ENCODE assay signal across 8 cellular contexts in the genomic region with DNA sequence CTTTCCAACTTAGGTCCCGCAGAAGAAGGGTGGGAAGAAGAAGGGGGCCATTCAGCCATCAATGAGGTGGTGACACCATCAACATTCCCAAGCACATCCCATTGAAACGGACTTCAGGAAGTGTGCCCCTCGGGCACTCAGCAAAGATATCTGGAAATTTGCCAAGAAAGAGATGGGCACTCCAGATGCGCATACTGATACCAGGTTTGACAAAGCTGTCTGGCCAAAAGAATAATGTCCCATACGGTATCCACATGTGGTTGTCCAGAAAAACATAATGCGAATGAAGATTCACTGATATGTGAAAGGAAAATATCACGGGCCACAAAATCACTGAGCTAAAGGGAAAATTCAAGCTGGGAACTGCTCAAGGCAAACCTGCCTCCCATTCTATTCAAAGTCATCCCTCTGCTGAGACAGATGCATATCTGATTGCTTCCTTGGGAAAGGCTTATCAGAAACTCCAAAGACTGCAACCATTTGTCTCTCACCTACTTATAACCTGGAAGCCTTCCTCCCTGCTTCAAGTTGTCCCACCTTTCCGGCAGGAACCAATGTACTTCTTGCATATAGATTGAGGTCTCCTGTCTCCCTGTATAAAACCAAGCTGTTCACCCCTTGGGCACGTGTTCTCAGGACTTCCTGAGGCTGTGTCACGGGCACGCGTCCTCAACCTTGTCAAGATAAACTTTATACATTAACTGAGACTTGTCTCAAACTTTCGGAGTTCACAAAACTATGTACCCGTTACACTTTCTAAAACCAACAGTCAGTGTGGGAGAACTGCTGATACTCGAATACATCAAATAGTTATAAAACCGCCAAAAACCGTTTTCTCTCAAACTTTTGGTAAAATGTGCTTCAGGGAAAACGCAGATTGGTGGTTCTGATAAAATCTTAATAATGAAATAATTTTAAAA. TPM values are rescaled to one million over a fixed set of nuclear protein-coding genes. Genes with fewer than 3 reads are reported as not detected.
A peak's percentile ranks its signal among the peaks of the same experiment; 100 is the strongest.
DNase-seq lines count a peak whose midpoint lies in the region; ATAC-seq and TF ChIP-seq lines count a peak whose summit lies in the region.

No MANE protein-coding gene starts in this region.

- peaks cover 26% of the 10 kb centered on the region for H3K27me3 Mint-ChIP-seq in T-helper 2 cell treated with Interferon-gamma antibody and Interleukin-4, amounts not matched to agents 5 μg/mL and 100 μg/mL, for 36 hours (ENCODE audit: low read depth)

- H3K4me1 ChIP-seq in smooth muscle cell (ENCODE audit: low read depth): peaks cover 36% of the 10 kb centered on the region

- H3K4me3 ChIP-seq in fibroblast of villous mesenchyme (ENCODE audit: low read depth, low read length): peak overlapping the region; percentile 86
- peak overlapping the region; percentile 88 for H3K4me3 ChIP-seq in smooth muscle cell

- peaks cover 31% of the 10 kb centered on the region for H4K20me1 ChIP-seq in smooth muscle cell (ENCODE audit: low read depth)

- no peaks in the 10 kb centered on the region for H3K27me3 ChIP-seq in smooth muscle cell (ENCODE audit: low read depth)

- 50% methylated on average over 18 of the region's 18 CpGs for WGBS in smooth muscle cell (ENCODE audit: low lambda C conversion rate)

- H3K79me2 ChIP-seq in smooth muscle cell (ENCODE audit: low read depth): peaks cover 28% of the 10 kb centered on the region

- ATAC-seq in HG03095 (IDR thresholded peaks at IDR 0.05; ENCODE audit: unreplicated experiment): no peak

- peak overlapping the region; percentile 81 for H3K9ac ChIP-seq in smooth muscle cell (ENCODE audit: low read depth)

- H3K4me3 Mint-ChIP-seq in T-helper 2 cell treated with Interferon-gamma antibody and Interleukin-4, amounts not matched to agents 5 μg/mL and 100 μg/mL, for 36 hours: peak overlapping the region; percentile 71

- peak overlapping the region; percentile 75 for H3K27ac ChIP-seq in smooth muscle cell (ENCODE audit: low read depth)

- DNase-seq in DMS 273 (lab: John Stamatoyannopoulos, UW; ENCODE audit: unreplicated experiment): peak; percentile 38
- no peak for DNase-seq in DMS 273 treated with DMSO at 0.1 percent for 48 hours (lab: John Stamatoyannopoulos, UW)
- no peak for DNase-seq in T-helper 2 cell treated with Interferon-gamma antibody and Interleukin-4, amounts not matched to agents 5 μg/mL and 100 μg/mL, for 36 hours (ENCODE audit: low spot score)
- DNase-seq in fibroblast of villous mesenchyme (ENCODE audit: low read depth): no peak
- DNase-seq in smooth muscle cell (lab: John Stamatoyannopoulos, UW; ENCODE audit: unreplicated experiment): no peak
- DNase-seq in SKM-1 treated with dmso at 0.1 percent for 144 hours (lab: John Stamatoyannopoulos, UW; ENCODE audit: unreplicated experiment): no peak
- DNase-seq in DMS53 (lab: John Stamatoyannopoulos, UW): no peak

- H3K9me3 Mint-ChIP-seq in T-helper 2 cell treated with Interferon-gamma antibody and Interleukin-4, amounts not matched to agents 5 μg/mL and 100 μg/mL, for 36 hours: peaks cover under 1% of the 10 kb centered on the region

- H3K4me2 ChIP-seq in smooth muscle cell: peak overlapping the region; percentile 94

- H3K4me1 Mint-ChIP-seq in T-helper 2 cell treated with Interferon-gamma antibody and Interleukin-4, amounts not matched to agents 5 μg/mL and 100 μg/mL, for 36 hours (ENCODE audit: low read depth): peaks cover 45% of the 10 kb centered on the region

- H2AFZ ChIP-seq in smooth muscle cell (ENCODE audit: low read depth): peak overlapping the region; percentile 93

- peaks cover 14% of the 10 kb centered on the region for H3F3A ChIP-seq in smooth muscle cell (ENCODE audit: low read depth)

- peak overlapping the region; percentile 53 for H3K27ac Mint-ChIP-seq in T-helper 2 cell treated with Interferon-gamma antibody and Interleukin-4, amounts not matched to agents 5 μg/mL and 100 μg/mL, for 36 hours

- H3K36me3 Mint-ChIP-seq in T-helper 2 cell treated with Interferon-gamma antibody and Interleukin-4, amounts not matched to agents 5 μg/mL and 100 μg/mL, for 36 hours (ENCODE audit: low read depth): peaks cover 38% of the 10 kb centered on the region

- no peaks in the 10 kb centered on the region for H3K36me3 ChIP-seq in smooth muscle cell (ENCODE audit: low read depth)

- TF ChIP-seq CTCF in fibroblast of villous mesenchyme (IDR thresholded peaks at IDR 0.05; ENCODE audit: insufficient read depth, low read depth, low read length) (no peak), smooth muscle cell (IDR thresholded peaks at IDR 0.05; ENCODE audit: borderline replicate concordance, insufficient read depth, poor library complexity, severe bottlenecking) (no peak)

- H3K9me3 ChIP-seq in smooth muscle cell (replicated peaks; ENCODE audit: low read depth): no peaks in the 10 kb centered on the region

RNA-seq across cellular contexts. Expression of gene PDK1, which starts 1.3 kb away (rescaled TPM):
- total RNA-seq in fibroblast of villous mesenchyme: 9.1 and 10.3 TPM in 2 replicates
- total RNA-seq in smooth muscle cell: 33.9 and 39.5 TPM in 2 replicates
- polyA plus RNA-seq in smooth muscle cell: 18.0 and 29.1 TPM in 2 replicates
